Comparison of ENCODE assay signal across 10 cellular contexts in the genomic region with DNA sequence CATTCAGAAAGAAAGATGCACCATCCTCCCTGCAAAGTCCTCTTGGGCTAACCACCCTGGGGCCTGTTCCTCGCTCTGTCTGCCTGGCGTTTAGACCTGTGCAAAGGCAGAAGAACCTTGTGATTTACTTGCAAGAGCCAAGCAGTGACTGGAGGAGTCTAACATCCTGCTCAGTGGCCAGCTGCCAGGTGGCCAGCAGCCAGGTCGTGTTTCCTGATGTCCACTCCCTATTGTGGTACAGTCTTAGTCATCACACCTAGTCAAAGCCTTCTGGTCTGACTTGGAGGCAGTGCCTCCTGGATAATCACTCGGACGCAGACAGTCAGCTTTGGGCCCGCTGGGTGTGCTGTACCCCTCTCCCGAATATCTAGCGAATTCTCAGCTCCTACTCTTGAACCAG.
DNase-seq lines count a peak whose midpoint lies in the region; ATAC-seq and TF ChIP-seq lines count a peak whose summit lies in the region.
"Had no signal": no experiment of that assay in that cellular context is flagged by ENCODE, and none has a peak within 500 bp of the region (broad histone marks: within the 10 kb centered on the region; RNA-seq: fewer than 3 reads in every experiment).

No MANE protein-coding gene starts in this region.

- H4K91ac ChIP-seq in mesenchymal stem cell (ENCODE audit: low read length): no peak overlapping the region

- H3K4ac ChIP-seq in mesenchymal stem cell (ENCODE audit: low read depth in 1 of 2, low read length in 2 of 2): no peak overlapping the region

- no peak overlapping the region for H2AK5ac ChIP-seq in mesenchymal stem cell (ENCODE audit: low read length, severe bottlenecking)

- H3K36me3 ChIP-seq in mesenchymal stem cell (ENCODE audit: control insufficient read depth in 1 of 2, insufficient read depth in 2 of 2, low read depth in 1 of 2, low read length in 2 of 2): no peaks in the 10 kb centered on the region

- H2BK12ac ChIP-seq in mesenchymal stem cell (ENCODE audit: low read length in 2 of 2): no peak overlapping the region

- WGBS in mesenchymal stem cell: 83% methylated on average over 8 of the region's 8 CpGs

- peaks cover 4 to 9% of the 10 kb centered on the region in 2 experiments for H3K27me3 ChIP-seq in mesenchymal stem cell (ENCODE audit: control insufficient read depth in 1 of 2, insufficient read depth in 1 of 2, low read length in 2 of 2)

- H3K9ac ChIP-seq in mesenchymal stem cell (ENCODE audit: low read length): no peak overlapping the region

- no peak for ATAC-seq in HG02840 (IDR thresholded peaks at IDR 0.05; ENCODE audit: low FRiP score, unreplicated experiment)

- no peak overlapping the region for H3K4me2 ChIP-seq in mesenchymal stem cell (ENCODE audit: low read length, poor library complexity, severe bottlenecking)

- H2BK120ac ChIP-seq in mesenchymal stem cell (ENCODE audit: low read depth, low read length): no peak overlapping the region

- no peaks in the 10 kb centered on the region for H3K79me1 ChIP-seq in mesenchymal stem cell (replicated peaks; ENCODE audit: low read length, poor library complexity, severe bottlenecking)

- no peaks in the 10 kb centered on the region for H3K9me3 ChIP-seq in mesenchymal stem cell (ENCODE audit: control insufficient read depth, low read length)

- H3K4me1 ChIP-seq in mesenchymal stem cell (ENCODE audit: control insufficient read depth, insufficient read depth, low read depth, low read length): peaks cover 4% of the 10 kb centered on the region

- H3K4me3 ChIP-seq in cardiac fibroblast (replicated peaks in 1 of 2; ENCODE audit: low read depth in 2 of 2, low read length in 2 of 2) (no peak overlapping the region), mesenchymal stem cell (ENCODE audit: insufficient read depth in 1 of 2, low read depth in 1 of 2, low read length in 2 of 2) (no peak overlapping the region)
- H3K4me3 ChIP-seq: coronary artery had no signal

- no peak overlapping the region for H2AFZ ChIP-seq in mesenchymal stem cell (ENCODE audit: low read depth, low read length)

- H3K18ac ChIP-seq in mesenchymal stem cell (ENCODE audit: low read depth in 1 of 2, low read length in 2 of 2): no peak overlapping the region

- no peak overlapping the region for H4K8ac ChIP-seq in mesenchymal stem cell (ENCODE audit: low read length)

- no peak overlapping the region for H2BK5ac ChIP-seq in mesenchymal stem cell (ENCODE audit: low read depth, low read length, poor library complexity, severe bottlenecking)

- no peak overlapping the region for H3K23ac ChIP-seq in mesenchymal stem cell (ENCODE audit: low read length in 2 of 2)

- H3K14ac ChIP-seq in mesenchymal stem cell (ENCODE audit: low read length in 2 of 2): no peak overlapping the region

- DNase-seq in AG20443 (ENCODE audit: low spot score) (peak; percentile 54), NCI-H2029 (lab: John Stamatoyannopoulos, UW) (peak; percentile 77), cardiac fibroblast (ENCODE audit: low read depth in 2 of 2) (peak; percentile 96 to 98), mesenchymal stem cell (peak; percentile 29), cortex of kidney (lab: John Stamatoyannopoulos, UW) (no peak), NAMALWA (ENCODE audit: low spot score) (no peak), NCI-H524 treated with DMSO at 0.1 percent for 48 hours (lab: John Stamatoyannopoulos, UW) (no peak)
- DNase-seq: CD4-positive, alpha-beta memory T cell had no signal

- H3K27ac ChIP-seq in mesenchymal stem cell (ENCODE audit: low read length, poor library complexity, severe bottlenecking): no peak overlapping the region
- H3K27ac ChIP-seq: coronary artery had no signal

- H2BK15ac ChIP-seq in mesenchymal stem cell (ENCODE audit: low read depth, poor library complexity, severe bottlenecking): no peak overlapping the region

- peak; percentile 1 for TF ChIP-seq CTCF in cardiac fibroblast (IDR thresholded peaks at IDR 0.05; ENCODE audit: low read depth, low read length)

Comparison
In these comparisons a context has a peak if more than half of its experiments do, and no peak if none do; other contexts are left out.
1. DNase-seq: peak in AG20443 (single experiment), NCI-H2029 (single experiment), cardiac fibroblast (2 of 2) and mesenchymal stem cell (single experiment); none in cortex of kidney (single experiment), NAMALWA (single experiment) and NCI-H524 treated with DMSO at 0.1 percent for 48 hours (single experiment).